Comparison of ENCODE assay signal across 15 cellular contexts in genomic region chr15:69084404-69085030, GRCh38.
DNase-seq lines count a peak whose midpoint lies in the region; ATAC-seq and TF ChIP-seq lines count a peak whose summit lies in the region.
"Had no signal": no experiment of that assay in that cellular context is flagged by ENCODE, and none has a peak within 500 bp of the region (broad histone marks: within the 10 kb centered on the region; RNA-seq: fewer than 3 reads in every experiment).

No MANE protein-coding gene starts in this region.

- TF ChIP-seq POLR2A in gastrocnemius medialis (IDR thresholded peaks at IDR 0.05) = no peak

- H3K27me3 ChIP-seq in left ventricle myocardium inferior (ENCODE audit: low read depth) (peaks cover 15% of the 10 kb centered on the region), right cardiac atrium (ENCODE audit: control insufficient read depth, insufficient read depth) (no peaks in the 10 kb centered on the region), gastrocnemius medialis (no peaks in the 10 kb centered on the region), SK-N-SH (ENCODE audit: insufficient read depth) (no peaks in the 10 kb centered on the region; the same call in 1 of the 2 replicates)
- H3K27me3 ChIP-seq: BE2C had no signal

- CTCF ChIA-PET in SK-N-SH (lab: Yijun Ruan, JAX) = interaction anchor here (1.9 kb wide), 1 partner anchor 25 kb away, joined by 4 read pairs; no protein-coding TSS in a partner anchor

- POLR2A ChIA-PET in SK-N-SH (lab: Yijun Ruan, JAX) = no interaction called here

- no peak for TF ChIP-seq CTCF in left ventricle myocardium inferior (IDR thresholded peaks at IDR 0.05; ENCODE audit: borderline replicate concordance)
- no peak for TF ChIP-seq CTCF in gastrocnemius medialis (IDR thresholded peaks at IDR 0.05 in 4 of 5, conservative IDR thresholded peaks at IDR 0.05 in 1 of 5)
- no peak for TF ChIP-seq CTCF in SK-N-SH (IDR thresholded peaks at IDR 0.05)

- H3K9ac ChIP-seq in SK-N-MC (ENCODE audit: insufficient read length) (peak overlapping the region; percentile 78), SK-N-SH (no peak overlapping the region)
- H3K9ac ChIP-seq: GM23248 had no signal

- in situ Hi-C loops in gastrocnemius medialis (cut with MboI; ENCODE audit: low sequenced_read_pairs in 4 of 4) = no loop called here

- no peaks in the 10 kb centered on the region for H3K79me2 ChIP-seq in SK-N-SH (ENCODE audit: insufficient read depth)

- no peak for TF ChIP-seq RAD21 in SK-N-SH (IDR thresholded peaks at IDR 0.05; ENCODE audit: low read length)

- WGBS in right cardiac atrium = 70% methylated on average over 2 of the region's 2 CpGs
- 90% methylated on average over 2 of the region's 2 CpGs for WGBS in SK-N-SH (ENCODE audit: low lambda C conversion rate)

- H4K20me1 ChIP-seq in SK-N-SH (ENCODE audit: insufficient read depth) = no peaks in the 10 kb centered on the region

- H3K9me3 ChIP-seq in left ventricle myocardium inferior (replicated peaks) (no peaks in the 10 kb centered on the region), right cardiac atrium (ENCODE audit: control insufficient read depth, low read length) (no peaks in the 10 kb centered on the region), SK-N-MC (ENCODE audit: low read depth, low read length) (no peaks in the 10 kb centered on the region), gastrocnemius medialis (no peaks in the 10 kb centered on the region), SK-N-SH (no peaks in the 10 kb centered on the region)
- H3K9me3 ChIP-seq: BE2C, Caco-2 had no signal

- H3K27ac ChIP-seq in left ventricle myocardium inferior (replicated peaks) (peak overlapping the region; percentile 92), right cardiac atrium (ENCODE audit: low read length) (no peak overlapping the region), SK-N-MC (peak overlapping the region; percentile 98), gastrocnemius medialis (peak overlapping the region; percentile 9 to 74 (median 64)), SK-N-SH (ENCODE audit: low read depth in 2 of 2, low read length in 1 of 2) (no peak overlapping the region)
- H3K27ac ChIP-seq: GM23248 had no signal

- H3K36me3 ChIP-seq in left ventricle myocardium inferior (no peaks in the 10 kb centered on the region), SK-N-MC (ENCODE audit: insufficient read depth, low read length) (no peaks in the 10 kb centered on the region), gastrocnemius medialis (no peaks in the 10 kb centered on the region), SK-N-SH (replicated peaks in 1 of 2; ENCODE audit: control insufficient read depth in 1 of 2, insufficient read depth in 2 of 2, low read length in 1 of 2) (no peaks in the 10 kb centered on the region)
- H3K36me3 ChIP-seq: BE2C had no signal

- H3K4me2 ChIP-seq in SK-N-SH = no peak overlapping the region

- no peak for ATAC-seq in right cardiac atrium
- ATAC-seq in gastrocnemius medialis = no peak
- ATAC-seq in HG02763 (IDR thresholded peaks at IDR 0.05; ENCODE audit: unreplicated experiment) = no peak
- no peak for ATAC-seq in HG03280 (IDR thresholded peaks at IDR 0.05; ENCODE audit: unreplicated experiment)
- ATAC-seq: HepG2 had no signal

- TF ChIP-seq EP300 in SK-N-SH (IDR thresholded peaks at IDR 0.05; ENCODE audit: borderline replicate concordance in 1 of 2, low read depth in 1 of 2, low read length in 1 of 2) = no peak

- H3F3A ChIP-seq in SK-N-SH (replicated peaks; ENCODE audit: insufficient read depth) = peaks cover 8% of the 10 kb centered on the region

- no peak overlapping the region for H3K4me3 ChIP-seq in left ventricle myocardium inferior
- no peak overlapping the region for H3K4me3 ChIP-seq in right cardiac atrium (ENCODE audit: low read length)
- peak overlapping the region; percentile 87 for H3K4me3 ChIP-seq in SK-N-MC
- H3K4me3 ChIP-seq in gastrocnemius medialis = no peak overlapping the region
- no peak overlapping the region for H3K4me3 ChIP-seq in SK-N-SH (ENCODE audit: low read depth in 2 of 2, low read length in 1 of 2)
- H3K4me3 ChIP-seq: GM23248 had no signal

- intact Hi-C loops in left ventricle myocardium inferior (cut with micrococcal nuclease) (no loop called here), right cardiac atrium (cut with DNase I) (loop anchor here in 2 of 4 donors (5.0 to 10.0 kb wide), 2 partner anchors 78 to 80 kb away; partner anchors contain the start of gene GLCE (in 2 of the 2)), gastrocnemius medialis (cut with DNase I; ENCODE audit: low total_unique reads) (loop anchor here (5.0 kb wide), 1 partner anchor 78 kb away; the partner anchor contains the start of gene GLCE)

- no peaks in the 10 kb centered on the region for H3K9me2 ChIP-seq in SK-N-SH

- H2AFZ ChIP-seq in SK-N-SH (ENCODE audit: low read depth) = no peak overlapping the region
- H2AFZ ChIP-seq: GM23248 had no signal

- peaks cover 62% of the 10 kb centered on the region for H3K4me1 ChIP-seq in left ventricle myocardium inferior
- peaks cover 17% of the 10 kb centered on the region for H3K4me1 ChIP-seq in right cardiac atrium (ENCODE audit: control insufficient read depth, insufficient read depth, low read length)
- peaks cover 28 to 41% of the 10 kb centered on the region in 2 donors for H3K4me1 ChIP-seq in gastrocnemius medialis
- H3K4me1 ChIP-seq in SK-N-SH (ENCODE audit: control insufficient read depth in 1 of 2, insufficient read depth in 2 of 2, low read depth in 1 of 2, low read length in 1 of 2) = peaks cover 22 to 39% of the 10 kb centered on the region in 2 experiments
- H3K4me1 ChIP-seq: Caco-2 had no signal

- DNase-seq in left ventricle myocardium inferior (no peak), right cardiac atrium (no peak), SK-N-MC (ENCODE audit: low read depth, low spot score) (peak; percentile 98), mesenteric fat pad (ENCODE audit: low spot score) (peak; percentile 3), gastrocnemius medialis (no peak), SK-N-SH (no peak)
- DNase-seq: BE2C; Caco-2; CD8-positive, alpha-beta memory T cell; GF-D8; GM23248; H9 had no signal

TF ChIP-seq in SK-N-SH, 30 proteins besides CTCF, POLR2A, EP300 and RAD21:
- TF ChIP-seq GABPA (IDR thresholded peaks at IDR 0.05; ENCODE audit: low read depth) (no peak), YY1 (IDR thresholded peaks at IDR 0.05; ENCODE audit: low read depth) (no peak), JUND (IDR thresholded peaks at IDR 0.05) (no peak), MEF2A (IDR thresholded peaks at IDR 0.05; ENCODE audit: borderline replicate concordance, low read depth) (no peak), TCF12 (IDR thresholded peaks at IDR 0.05) (no peak), FOXJ3 (CRISPR knock-in tag; IDR thresholded peaks at IDR 0.05) (no peak), GATA2 (CRISPR knock-in tag; IDR thresholded peaks at IDR 0.05) (no peak), TAF1 (IDR thresholded peaks at IDR 0.05; ENCODE audit: borderline replicate concordance, low read depth, low read length) (no peak), RFX5 (IDR thresholded peaks at IDR 0.05; ENCODE audit: low read length) (no peak), PBX3 (IDR thresholded peaks at IDR 0.05) (no peak), USF2 (IDR thresholded peaks at IDR 0.05; ENCODE audit: borderline replicate concordance, low read depth, low read length) (no peak), ELF1 (IDR thresholded peaks at IDR 0.05) (no peak), FOXM1 (IDR thresholded peaks at IDR 0.05; ENCODE audit: low read depth) (no peak)

Comparison
In these comparisons a context has a peak if more than half of its experiments do, and no peak if none do; other contexts are left out.
1. H3K27ac ChIP-seq: peak in left ventricle myocardium inferior (single experiment), SK-N-MC (single experiment) and gastrocnemius medialis (4 of 4); none in right cardiac atrium (single experiment) and SK-N-SH (0 of 2).
2. DNase-seq: peak in SK-N-MC (single experiment) and mesenteric fat pad (single experiment); none in left ventricle myocardium inferior (single experiment), right cardiac atrium (0 of 3), gastrocnemius medialis (0 of 2) and SK-N-SH (single experiment).